2 cellular contexts compared by ENCODE assay signal in the genomic region with DNA sequence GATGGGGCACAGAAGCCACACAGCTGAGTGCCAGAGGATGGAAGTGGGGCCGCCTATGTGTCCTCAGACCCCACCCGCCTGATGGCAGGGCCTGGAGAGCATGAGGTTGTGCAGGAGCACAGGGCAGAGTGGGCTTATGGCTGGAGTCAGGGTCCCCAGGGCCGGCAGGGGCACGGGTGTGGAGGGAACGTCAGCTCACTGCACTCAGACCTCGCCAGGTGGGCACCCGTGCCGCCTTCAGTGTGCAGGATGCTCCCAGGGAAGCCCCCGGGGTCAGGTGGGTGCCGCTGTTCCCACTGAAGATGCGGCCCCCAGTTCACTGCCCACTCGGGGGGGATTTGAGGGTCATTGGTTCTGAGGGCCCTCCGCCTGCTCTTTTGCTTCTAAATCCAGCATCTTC.
TF ChIP-seq lines count a peak whose summit lies in the region.

No MANE protein-coding gene starts in this region.

TF ChIP-seq in HepG2, 621 proteins besides CTCF, POLR2A, EP300 and RAD21:
- TF ChIP-seq AGO2 (optimal IDR thresholded peaks at IDR 0.05; ENCODE audit: low read depth, low read length): peak; percentile 20
- no peak for TF ChIP-seq NFE2 (CRISPR knock-in tag; IDR thresholded peaks at IDR 0.05)
- TF ChIP-seq AGO1 (IDR thresholded peaks at IDR 0.05; ENCODE audit: low read depth, low read length, poor library complexity, severe bottlenecking): peak; percentile 1

TF ChIP-seq in IMR-90, 13 proteins besides CTCF, POLR2A, EP300 and RAD21:
- TF ChIP-seq, protein P1, sequence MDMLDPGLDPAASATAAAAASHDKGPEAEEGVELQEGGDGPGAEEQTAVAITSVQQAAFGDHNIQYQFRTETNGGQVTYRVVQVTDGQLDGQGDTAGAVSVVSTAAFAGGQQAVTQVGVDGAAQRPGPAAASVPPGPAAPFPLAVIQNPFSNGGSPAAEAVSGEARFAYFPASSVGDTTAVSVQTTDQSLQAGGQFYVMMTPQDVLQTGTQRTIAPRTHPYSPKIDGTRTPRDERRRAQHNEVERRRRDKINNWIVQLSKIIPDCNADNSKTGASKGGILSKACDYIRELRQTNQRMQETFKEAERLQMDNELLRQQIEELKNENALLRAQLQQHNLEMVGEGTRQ (IDR thresholded peaks at IDR 0.05; ENCODE audit: low read depth, low read length): no peak
- no peak for TF ChIP-seq MAFK (IDR thresholded peaks at IDR 0.05; ENCODE audit: low read depth, low read length)
- no peak for TF ChIP-seq FOS (IDR thresholded peaks at IDR 0.05; ENCODE audit: low read depth, low read length)
- no peak for TF ChIP-seq CEBPB (IDR thresholded peaks at IDR 0.05; ENCODE audit: low read depth, low read length)
- TF ChIP-seq MXI1 (IDR thresholded peaks at IDR 0.05; ENCODE audit: borderline replicate concordance, low read depth, low read length): no peak
- no peak for TF ChIP-seq RCOR1 (IDR thresholded peaks at IDR 0.05; ENCODE audit: insufficient replicate concordance, low read length)
- TF ChIP-seq, protein P2, sequence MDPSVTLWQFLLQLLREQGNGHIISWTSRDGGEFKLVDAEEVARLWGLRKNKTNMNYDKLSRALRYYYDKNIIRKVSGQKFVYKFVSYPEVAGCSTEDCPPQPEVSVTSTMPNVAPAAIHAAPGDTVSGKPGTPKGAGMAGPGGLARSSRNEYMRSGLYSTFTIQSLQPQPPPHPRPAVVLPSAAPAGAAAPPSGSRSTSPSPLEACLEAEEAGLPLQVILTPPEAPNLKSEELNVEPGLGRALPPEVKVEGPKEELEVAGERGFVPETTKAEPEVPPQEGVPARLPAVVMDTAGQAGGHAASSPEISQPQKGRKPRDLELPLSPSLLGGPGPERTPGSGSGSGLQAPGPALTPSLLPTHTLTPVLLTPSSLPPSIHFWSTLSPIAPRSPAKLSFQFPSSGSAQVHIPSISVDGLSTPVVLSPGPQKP (IDR thresholded peaks at IDR 0.05; ENCODE audit: borderline replicate concordance, low read depth, low read length): no peak
- no peak for TF ChIP-seq NFE2L2 (IDR thresholded peaks at IDR 0.05; ENCODE audit: low read depth, low read length)
- no peak for TF ChIP-seq MAZ (IDR thresholded peaks at IDR 0.05; ENCODE audit: borderline replicate concordance, low read depth, low read length)
- TF ChIP-seq BHLHE40 (IDR thresholded peaks at IDR 0.05; ENCODE audit: low read depth, low read length): no peak
